ENCODE assay signal across 19 cellular contexts in the genomic region with DNA sequence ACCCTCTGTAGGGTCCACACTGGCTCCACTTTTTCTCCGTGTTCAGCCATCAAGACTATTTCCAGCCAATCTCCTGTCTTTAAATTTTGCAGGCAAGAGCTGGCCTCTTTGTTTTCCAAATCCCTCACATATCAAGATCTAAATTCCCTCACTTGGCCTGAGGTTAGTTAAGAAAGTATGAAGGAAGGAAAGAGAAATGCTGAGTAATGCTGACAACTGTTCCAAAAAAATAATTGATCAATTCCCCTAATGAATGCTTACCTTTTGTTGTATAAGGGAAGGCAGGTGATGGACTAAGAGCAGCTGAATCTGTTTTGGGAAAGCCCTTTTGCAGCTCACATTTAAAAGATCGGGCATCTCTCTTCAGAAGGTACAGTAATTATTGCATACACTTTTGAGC.
"Had no signal": no experiment of that assay in that cellular context is flagged by ENCODE, and none has a peak within 500 bp of the region (broad histone marks: within the 10 kb centered on the region; RNA-seq: fewer than 3 reads in every experiment).

No MANE protein-coding gene starts in this region.

- H3K4me3 Mint-ChIP-seq: naive thymus-derived CD4-positive, alpha-beta T cell; nephron progenitor cell; stimulated activated memory B cell treated with anti-CD40 and anti-IgM and Interleukin-4, amounts not matched to agents 10 μg/mL and 1 μg/mL and 100 μg/mL, for 72 hours; stimulated activated naive CD8-positive, alpha-beta T cell treated with anti-CD3 and anti-CD28 coated beads, Interleukin-15, Interleukin-2, amounts not matched to agents 100 ng/mL and 50 ng/mL, for 24 hours had no signal

- H3K36me3 ChIP-seq: heart left ventricle, spleen, tibial artery, upper lobe of left lung, vagina had no signal

- DNase-seq: effector CD4-positive, alpha-beta T cell; heart left ventricle; hippocampal formation; left colon; left ventricle myocardium superior; naive thymus-derived CD4-positive, alpha-beta T cell; nephron progenitor cell; posterior cingulate gyrus; spleen; stimulated activated CD4-positive, alpha-beta T cell treated with anti-CD3 and anti-CD28 coated beads, Interleukin-15, amount 100 ng/mL, for 24 hours; stimulated activated CD4-positive, alpha-beta T cell treated with anti-CD3 and anti-CD28 coated beads, Interleukin-1b, Interleukin-23, amount 100 ng/mL, for 48 hours; stimulated activated CD4-positive, alpha-beta T cell treated with anti-CD3 and anti-CD28 coated beads, Interleukin-4, amount 100 ng/mL, for 24 hours; tibial artery; upper lobe of left lung had no signal

- H3K4me3 ChIP-seq: heart left ventricle, lung, spleen, tibial artery, upper lobe of left lung, vagina had no signal

- H3K27ac ChIP-seq: heart left ventricle, spleen, tibial artery, upper lobe of left lung, vagina had no signal

- H3K4me1 Mint-ChIP-seq: naive thymus-derived CD4-positive, alpha-beta T cell; nephron progenitor cell; stimulated activated memory B cell treated with anti-CD40 and anti-IgM and Interleukin-4, amounts not matched to agents 10 μg/mL and 1 μg/mL and 100 μg/mL, for 72 hours had no signal

- FAIRE-seq: frontal cortex had no signal

- H3K9me3 ChIP-seq: vagina had no signal

- H3K27me3 ChIP-seq: heart left ventricle, spleen, tibial artery, upper lobe of left lung, vagina had no signal

- H3K27me3 Mint-ChIP-seq: stimulated activated memory B cell treated with anti-CD40 and anti-IgM and Interleukin-4, amounts not matched to agents 10 μg/mL and 1 μg/mL and 100 μg/mL, for 72 hours had no signal

- H3K4me1 ChIP-seq: heart left ventricle, spleen, tibial artery, upper lobe of left lung, vagina had no signal

- H3K27ac Mint-ChIP-seq: naive thymus-derived CD4-positive, alpha-beta T cell; nephron progenitor cell; stimulated activated memory B cell treated with anti-CD40 and anti-IgM and Interleukin-4, amounts not matched to agents 10 μg/mL and 1 μg/mL and 100 μg/mL, for 72 hours; stimulated activated naive CD8-positive, alpha-beta T cell treated with anti-CD3 and anti-CD28 coated beads, Interleukin-15, Interleukin-2, amounts not matched to agents 100 ng/mL and 50 ng/mL, for 24 hours had no signal

- H3K36me3 Mint-ChIP-seq: naive thymus-derived CD4-positive, alpha-beta T cell; stimulated activated memory B cell treated with anti-CD40 and anti-IgM and Interleukin-4, amounts not matched to agents 10 μg/mL and 1 μg/mL and 100 μg/mL, for 72 hours had no signal
